ENCODE assay signal across 2 cellular contexts in genomic region chr20:10832146-10832545, GRCh38.
TF ChIP-seq lines count a peak whose summit lies in the region.

No MANE protein-coding gene starts in this region.

TF ChIP-seq in A549, 52 proteins besides CTCF, POLR2A, EP300 and RAD21 (continued from another document):
- TF ChIP-seq HMGXB4 (CRISPR knock-in tag; IDR thresholded peaks at IDR 0.05; ENCODE audit: borderline replicate concordance) = no peak
- no peak for TF ChIP-seq CHD2 (IDR thresholded peaks at IDR 0.05; ENCODE audit: low read length, partially characterized antibody)
- no peak for TF ChIP-seq ATOH8 (CRISPR knock-in tag; IDR thresholded peaks at IDR 0.05; ENCODE audit: low read depth)
- TF ChIP-seq SREBF2 (IDR thresholded peaks at IDR 0.05) = no peak
- no peak for TF ChIP-seq EHF (CRISPR knock-in tag; IDR thresholded peaks at IDR 0.05)
- no peak for TF ChIP-seq TFCP2L1 (CRISPR knock-in tag; IDR thresholded peaks at IDR 0.05)
- no peak for TF ChIP-seq ZC3H11A (IDR thresholded peaks at IDR 0.05)
- TF ChIP-seq ELK1 (IDR thresholded peaks at IDR 0.05; ENCODE audit: low read depth, low read length) = no peak
- TF ChIP-seq ZFP36 (IDR thresholded peaks at IDR 0.05; ENCODE audit: borderline replicate concordance, partially characterized antibody) = no peak

TF ChIP-seq in IMR-90, 13 proteins besides CTCF, POLR2A, EP300 and RAD21 (continued from another document):
- TF ChIP-seq ELK1 (IDR thresholded peaks at IDR 0.05; ENCODE audit: borderline replicate concordance, low read depth, low read length) = no peak
- no peak for TF ChIP-seq NFE2L2 (IDR thresholded peaks at IDR 0.05; ENCODE audit: low read depth, low read length)
- no peak for TF ChIP-seq RCOR1 (IDR thresholded peaks at IDR 0.05; ENCODE audit: insufficient replicate concordance, low read length)
- TF ChIP-seq MAFK (IDR thresholded peaks at IDR 0.05; ENCODE audit: low read depth, low read length) = no peak
- TF ChIP-seq USF2 (IDR thresholded peaks at IDR 0.05; ENCODE audit: low read depth, low read length) = no peak
